In the genomic region with DNA sequence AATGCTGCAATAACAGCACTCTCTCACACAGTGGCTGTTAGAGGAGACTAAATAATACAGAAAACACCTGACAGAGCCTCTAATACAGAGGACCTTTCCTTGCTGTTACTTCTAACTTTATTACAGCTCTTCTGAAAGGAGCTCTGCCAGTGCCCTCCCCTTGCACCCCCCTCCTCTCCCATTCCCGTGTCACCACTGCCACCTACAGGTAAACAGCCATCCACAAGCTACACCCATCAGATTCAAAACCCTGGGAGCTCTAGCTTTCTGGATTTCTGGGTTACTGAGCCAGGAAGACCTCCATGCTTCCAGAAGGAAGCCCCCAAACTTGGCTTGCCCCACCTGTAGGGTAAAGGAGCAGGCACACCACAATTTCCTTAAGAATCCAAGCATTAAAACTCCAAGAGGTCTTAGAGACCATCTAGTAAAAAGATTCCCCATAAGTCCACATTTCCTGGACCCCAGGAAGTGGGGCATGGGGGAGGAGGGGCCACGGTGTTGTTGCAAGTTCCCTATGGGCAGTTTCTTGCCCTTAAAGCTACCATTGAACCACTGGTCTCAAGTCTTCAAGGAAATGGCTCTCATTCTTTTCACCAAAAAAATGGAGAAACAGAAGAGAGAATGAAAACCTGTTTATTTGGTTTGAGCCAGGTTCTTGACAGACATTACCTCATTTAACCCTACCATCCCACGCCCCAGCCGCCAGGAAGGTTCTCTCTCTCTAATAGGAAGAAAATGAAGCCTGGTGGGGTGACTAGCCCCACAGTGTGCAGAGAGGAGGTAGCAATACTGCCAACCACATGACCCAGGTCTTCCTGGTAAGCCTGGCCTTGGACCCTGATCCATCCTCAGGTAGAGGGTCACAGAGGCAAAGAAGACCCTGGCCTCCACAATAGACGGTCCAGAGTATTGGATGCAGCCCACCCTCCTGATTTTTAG, we compare ENCODE assay signal across 8 cellular contexts. TPM values are rescaled to one million over a fixed set of nuclear protein-coding genes. Genes with fewer than 3 reads are reported as not detected.
A peak's percentile ranks its signal among the peaks of the same experiment; 100 is the strongest.
DNase-seq lines count a peak whose midpoint lies in the region; ATAC-seq and TF ChIP-seq lines count a peak whose summit lies in the region.

No MANE protein-coding gene starts in this region.

- H3K9me2 ChIP-seq in GM23338 (ENCODE audit: insufficient read depth): no peaks in the 10 kb centered on the region

- H3K36me3 Mint-ChIP-seq in GM23338 (ENCODE audit: low read depth): no peaks in the 10 kb centered on the region
- H3K36me3 Mint-ChIP-seq in activated CD4-positive, alpha-beta memory T cell treated with anti-CD3 and anti-CD28 coated beads for 36 hours: no peaks in the 10 kb centered on the region

- TF ChIP-seq CTCF in AG09319 (IDR thresholded peaks at IDR 0.05; ENCODE audit: low read depth, low read length): peak; percentile 89
- peak; percentile 88 to 92 for TF ChIP-seq CTCF in GM23338 (conservative IDR thresholded peaks at IDR 0.05; ENCODE audit: low read depth in 2 of 2)

- no peak overlapping the region for H3K4me3 Mint-ChIP-seq in GM23338
- H3K4me3 Mint-ChIP-seq in activated CD4-positive, alpha-beta memory T cell treated with anti-CD3 and anti-CD28 coated beads for 36 hours: no peak overlapping the region

- H3K27me3 Mint-ChIP-seq in GM23338 (ENCODE audit: insufficient read depth, low read depth, poor library complexity): peaks cover 16% of the 10 kb centered on the region
- no peaks in the 10 kb centered on the region for H3K27me3 Mint-ChIP-seq in activated CD4-positive, alpha-beta memory T cell treated with anti-CD3 and anti-CD28 coated beads for 36 hours

- H3K27me3 ChIP-seq in GM23338 (ENCODE audit: insufficient read depth): no peaks in the 10 kb centered on the region

- CTCF ChIA-PET in activated CD4-positive, alpha-beta memory T cell treated with anti-CD3 and anti-CD28 coated beads for 36 hours (lab: Charles Lee): interaction anchor here (0.7 to 2.7 kb wide), 33 partner anchors 12 to 422 kb away, joined by 3 to 23 read pairs (median 5); a partner anchor contains a TSS

- peak; percentile 52 for DNase-seq in AG09319 (ENCODE audit: extremely low read depth, low read depth)
- DNase-seq in GM23338 (ENCODE audit: low spot score): peak; percentile 89
- DNase-seq in NCI-H524 (lab: John Stamatoyannopoulos, UW): peak; percentile 66 to 76
- peak; percentile 78 for DNase-seq in activated CD4-positive, alpha-beta memory T cell treated with anti-CD3 and anti-CD28 coated beads for 36 hours
- DNase-seq in effector CD4-positive, alpha-beta T cell: peak; percentile 47
- DNase-seq in lung microvascular endothelial cell (ENCODE audit: low read depth in 2 of 2): peak; percentile 80 to 88
- peak; percentile 5 for DNase-seq in stimulated activated CD8-positive, alpha-beta memory T cell treated with anti-CD3 and anti-CD28 coated beads, Interleukin-15, amount 100 ng/mL, for 24 hours (ENCODE audit: low read depth)

- no peaks in the 10 kb centered on the region for H3K36me3 ChIP-seq in GM23338 (ENCODE audit: insufficient read depth)

- H2AFZ ChIP-seq in GM23338: no peak overlapping the region

- peak; percentile 70 for ATAC-seq in GM23338
- no peak for ATAC-seq in GM18520 (IDR thresholded peaks at IDR 0.05; ENCODE audit: unreplicated experiment)

- POLR2A ChIA-PET in activated CD4-positive, alpha-beta memory T cell treated with anti-CD3 and anti-CD28 coated beads for 36 hours (lab: Charles Lee): interaction anchor here (1.1 kb wide), 1 partner anchor 237 kb away, joined by 3 read pairs; no protein-coding TSS in a partner anchor

- H3K27ac ChIP-seq in GM23338 (ENCODE audit: low read depth): peak overlapping the region; percentile 61; the same call in 1 of the 2 replicates

- H3K4me3 ChIP-seq in GM23338: no peak overlapping the region

- no peaks in the 10 kb centered on the region for H3K79me2 ChIP-seq in GM23338 (replicated peaks; ENCODE audit: insufficient read depth)

- H3K27ac Mint-ChIP-seq in GM23338: no peak overlapping the region
- H3K27ac Mint-ChIP-seq in activated CD4-positive, alpha-beta memory T cell treated with anti-CD3 and anti-CD28 coated beads for 36 hours: no peak overlapping the region

- H4K20me1 ChIP-seq in GM23338 (replicated peaks; ENCODE audit: insufficient read depth): no peaks in the 10 kb centered on the region

- peaks cover 32% of the 10 kb centered on the region for H3K4me1 Mint-ChIP-seq in GM23338
- H3K4me1 Mint-ChIP-seq in activated CD4-positive, alpha-beta memory T cell treated with anti-CD3 and anti-CD28 coated beads for 36 hours (ENCODE audit: low read depth): peaks cover 6% of the 10 kb centered on the region

- H3K4me2 ChIP-seq in GM23338: no peak overlapping the region

- H3K9me3 Mint-ChIP-seq in GM23338: no peaks in the 10 kb centered on the region
- H3K9me3 Mint-ChIP-seq in activated CD4-positive, alpha-beta memory T cell treated with anti-CD3 and anti-CD28 coated beads for 36 hours: no peaks in the 10 kb centered on the region

- intact Hi-C loops in activated CD4-positive, alpha-beta memory T cell treated with anti-CD3 and anti-CD28 coated beads for 36 hours (cut with micrococcal nuclease): loop anchor here (1.0 to 5.0 kb wide), 3 partner anchors 37 to 238 kb away; a partner anchor contains a TSS

- H3K4me1 ChIP-seq in GM23338 (ENCODE audit: insufficient read depth): peaks cover 22% of the 10 kb centered on the region

- H3F3A ChIP-seq in GM23338 (replicated peaks; ENCODE audit: low read depth): peaks cover 10% of the 10 kb centered on the region; the same call in 1 of the 2 replicates

TF ChIP-seq in GM23338, 12 proteins besides CTCF, POLR2A, EP300 and RAD21 (continues in another document):
- TF ChIP-seq NANOG (IDR thresholded peaks at IDR 0.05; ENCODE audit: borderline replicate concordance): no peak
- TF ChIP-seq, protein P1, sequence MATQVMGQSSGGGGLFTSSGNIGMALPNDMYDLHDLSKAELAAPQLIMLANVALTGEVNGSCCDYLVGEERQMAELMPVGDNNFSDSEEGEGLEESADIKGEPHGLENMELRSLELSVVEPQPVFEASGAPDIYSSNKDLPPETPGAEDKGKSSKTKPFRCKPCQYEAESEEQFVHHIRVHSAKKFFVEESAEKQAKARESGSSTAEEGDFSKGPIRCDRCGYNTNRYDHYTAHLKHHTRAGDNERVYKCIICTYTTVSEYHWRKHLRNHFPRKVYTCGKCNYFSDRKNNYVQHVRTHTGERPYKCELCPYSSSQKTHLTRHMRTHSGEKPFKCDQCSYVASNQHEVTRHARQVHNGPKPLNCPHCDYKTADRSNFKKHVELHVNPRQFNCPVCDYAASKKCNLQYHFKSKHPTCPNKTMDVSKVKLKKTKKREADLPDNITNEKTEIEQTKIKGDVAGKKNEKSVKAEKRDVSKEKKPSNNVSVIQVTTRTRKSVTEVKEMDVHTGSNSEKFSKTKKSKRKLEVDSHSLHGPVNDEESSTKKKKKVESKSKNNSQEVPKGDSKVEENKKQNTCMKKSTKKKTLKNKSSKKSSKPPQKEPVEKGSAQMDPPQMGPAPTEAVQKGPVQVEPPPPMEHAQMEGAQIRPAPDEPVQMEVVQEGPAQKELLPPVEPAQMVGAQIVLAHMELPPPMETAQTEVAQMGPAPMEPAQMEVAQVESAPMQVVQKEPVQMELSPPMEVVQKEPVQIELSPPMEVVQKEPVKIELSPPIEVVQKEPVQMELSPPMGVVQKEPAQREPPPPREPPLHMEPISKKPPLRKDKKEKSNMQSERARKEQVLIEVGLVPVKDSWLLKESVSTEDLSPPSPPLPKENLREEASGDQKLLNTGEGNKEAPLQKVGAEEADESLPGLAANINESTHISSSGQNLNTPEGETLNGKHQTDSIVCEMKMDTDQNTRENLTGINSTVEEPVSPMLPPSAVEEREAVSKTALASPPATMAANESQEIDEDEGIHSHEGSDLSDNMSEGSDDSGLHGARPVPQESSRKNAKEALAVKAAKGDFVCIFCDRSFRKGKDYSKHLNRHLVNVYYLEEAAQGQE (IDR thresholded peaks at IDR 0.05; ENCODE audit: unreplicated experiment): no peak
- TF ChIP-seq ZNF114 (CRISPR knock-in tag; IDR thresholded peaks at IDR 0.05): no peak
- TF ChIP-seq POLR2AphosphoS5 (IDR thresholded peaks at IDR 0.05; ENCODE audit: low read depth): no peak
- no peak for TF ChIP-seq EZH2 (IDR thresholded peaks at IDR 0.05; ENCODE audit: low read depth, unreplicated experiment)
- TF ChIP-seq ZNF331 (CRISPR knock-in tag; IDR thresholded peaks at IDR 0.05; ENCODE audit: low read depth): no peak
- no peak for TF ChIP-seq JUNB (IDR thresholded peaks at IDR 0.05; ENCODE audit: unreplicated experiment)

RNA-seq across cellular contexts. Expression of a gene that starts 52.8 kb away (rescaled TPM):
- 3.0 and 3.3 TPM in 2 replicates for total RNA-seq in GM23338 (2014; rRNA removed; shearing (Covaris generic))
- 1.7 and 3.3 TPM in 2 replicates for polyA plus RNA-seq in GM23338 (2016; fragmentation: Nextera tagmentation; extraction: Ambion mirVana)
- total RNA-seq in activated CD4-positive, alpha-beta memory T cell treated with anti-CD3 and anti-CD28 coated beads for 36 hours: 10 to 100 TPM; 11.1 to 12.7 TPM
- 12.6 and 18.5 TPM in 2 replicates for total RNA-seq in lung microvascular endothelial cell

RNA-seq across cellular contexts. Expression of a gene that starts 53.2 kb away (rescaled TPM):
- not detected in 2 replicates for total RNA-seq in GM23338 (2014; rRNA removed; shearing (Covaris generic))
- 0.42 and 1.1 TPM in 2 replicates for polyA plus RNA-seq in GM23338 (2016; fragmentation: Nextera tagmentation; extraction: Ambion mirVana)
- under 1 TPM; 0.34 to 0.52 TPM for total RNA-seq in activated CD4-positive, alpha-beta memory T cell treated with anti-CD3 and anti-CD28 coated beads for 36 hours
- total RNA-seq in lung microvascular endothelial cell: 1.1 and 2.0 TPM in 2 replicates

Comparison
In these comparisons a context has a peak if more than half of its experiments do, and no peak if none do; other contexts are left out.
1. DNase-seq: peak in every context shown above with its lines; median percentile 89 in GM23338; 84 in lung microvascular endothelial cell; 78 in activated CD4-positive, alpha-beta memory T cell treated with anti-CD3 and anti-CD28 coated beads for 36 hours; 71 in NCI-H524; 52 in AG09319; 47 in effector CD4-positive, alpha-beta T cell; 5 in stimulated activated CD8-positive, alpha-beta memory T cell treated with anti-CD3 and anti-CD28 coated beads, Interleukin-15, amount 100 ng/mL, for 24 hours.